ENCODE assay signal across 8 cellular contexts in genomic region chr16:84117482-84117843, GRCh38. TPM values are rescaled to one million over a fixed set of nuclear protein-coding genes. Genes with fewer than 3 reads are reported as not detected.
DNase-seq lines count a peak whose midpoint lies in the region; ATAC-seq, FAIRE-seq and TF ChIP-seq lines count a peak whose summit lies in the region.

No MANE protein-coding gene starts in this region.

- POLR2A ChIA-PET in activated B cell treated with CpG ODN at 0.5 μM for 24 hours (lab: Charles Lee), result interaction anchor here (1.0 to 4.9 kb wide), 12 partner anchors 12 to 489 kb away, joined by 3 to 47 read pairs (median 6); partner anchors contain the start of genes DNAAF1, HSBP1, HSDL1 and MLYCD

- no peak for DNase-seq in GM12892 (ENCODE audit: insufficient read length)
- DNase-seq in HT1080 (ENCODE audit: low read depth), result peak; percentile 23
- DNase-seq in activated B cell treated with CpG ODN at 0.5 μM for 24 hours, result no peak
- no peak for DNase-seq in mucosa of descending colon
- DNase-seq in testis, result peak; percentile 65
- DNase-seq in posterior vena cava (ENCODE audit: low spot score), result no peak

- no peaks in the 10 kb centered on the region for H3K9me3 ChIP-seq in endocrine pancreas (ENCODE audit: control insufficient read depth, low read length)
- no peaks in the 10 kb centered on the region for H3K9me3 ChIP-seq in mucosa of descending colon
- no peaks in the 10 kb centered on the region for H3K9me3 ChIP-seq in testis

- H3K36me3 ChIP-seq in endocrine pancreas (ENCODE audit: control insufficient read depth, insufficient read depth, low read length), result no peaks in the 10 kb centered on the region
- no peaks in the 10 kb centered on the region for H3K36me3 ChIP-seq in mucosa of descending colon (ENCODE audit: low read depth)
- no peaks in the 10 kb centered on the region for H3K36me3 ChIP-seq in testis (ENCODE audit: low read depth, missing control alignments)

- H3K27ac ChIP-seq in testis, result peak overlapping the region; percentile 81 to 93

- no peak for TF ChIP-seq CTCF in activated B cell treated with CpG ODN at 0.5 μM for 24 hours (IDR thresholded peaks at IDR 0.05)
- no peak for TF ChIP-seq CTCF in mucosa of descending colon (IDR thresholded peaks at IDR 0.05)
- TF ChIP-seq CTCF in testis (IDR thresholded peaks at IDR 0.05), result no peak

- peak overlapping the region; percentile 92 for H3K4me3 Mint-ChIP-seq in activated B cell treated with CpG ODN at 0.5 μM for 24 hours

- no peaks in the 10 kb centered on the region for H3K27me3 Mint-ChIP-seq in activated B cell treated with CpG ODN at 0.5 μM for 24 hours

- H3K4me1 Mint-ChIP-seq in activated B cell treated with CpG ODN at 0.5 μM for 24 hours, result peaks cover 25% of the 10 kb centered on the region

- TF ChIP-seq POLR2A in GM12892 (IDR thresholded peaks at IDR 0.05; ENCODE audit: low read depth, low read length) (no peak), testis (IDR thresholded peaks at IDR 0.05) (no peak)

- ATAC-seq in activated B cell treated with CpG ODN at 0.5 μM for 24 hours (ENCODE audit: low read depth) (no peak), mucosa of descending colon (peak; percentile 4), HG03520 (IDR thresholded peaks at IDR 0.05; ENCODE audit: unreplicated experiment) (no peak)

- no peaks in the 10 kb centered on the region for H3K27me3 ChIP-seq in endocrine pancreas (ENCODE audit: control insufficient read depth, insufficient read depth, low read length)
- no peaks in the 10 kb centered on the region for H3K27me3 ChIP-seq in testis

- peak; percentile 67 for FAIRE-seq in GM12892 (lab: Jason Lieb, UNC)

- no peaks in the 10 kb centered on the region for H3K9me3 Mint-ChIP-seq in activated B cell treated with CpG ODN at 0.5 μM for 24 hours

- peaks cover 9% of the 10 kb centered on the region for H3K36me3 Mint-ChIP-seq in activated B cell treated with CpG ODN at 0.5 μM for 24 hours (ENCODE audit: low read depth)

- H3K4me1 ChIP-seq in endocrine pancreas (ENCODE audit: control insufficient read depth, insufficient read depth, low read length) (no peaks in the 10 kb centered on the region), mucosa of descending colon (ENCODE audit: low read depth) (peaks cover 13% of the 10 kb centered on the region), testis (peaks cover 10% of the 10 kb centered on the region)

- H3K27ac Mint-ChIP-seq in activated B cell treated with CpG ODN at 0.5 μM for 24 hours, result peak overlapping the region; percentile 87

- H3K4me3 ChIP-seq in endocrine pancreas (ENCODE audit: control insufficient read depth, insufficient read depth, low read length) (peak overlapping the region; percentile 54), mucosa of descending colon (peak overlapping the region; percentile 76), testis (peak overlapping the region; percentile 97)

- intact Hi-C loops in activated B cell treated with CpG ODN at 0.5 μM for 24 hours (cut with micrococcal nuclease), result no loop called here
- intact Hi-C loops in mucosa of descending colon (cut with DNase I, micrococcal nuclease), result no loop called here
- intact Hi-C loops in testis (cut with DNase I; ENCODE audit: low total_unique reads), result loop anchor here (2.0 kb wide), 1 partner anchor 31 kb away; no protein-coding TSS in a partner anchor
- intact Hi-C loops in posterior vena cava (cut with DNase I), result no loop called here

- CTCF ChIA-PET in activated B cell treated with CpG ODN at 0.5 μM for 24 hours (lab: Charles Lee), result interaction anchor here (0.9 to 3.6 kb wide), 7 partner anchors 15 to 70 kb away, joined by 3 to 17 read pairs (median 6); partner anchors contain the start of gene TAF1C

- H3K9ac ChIP-seq in endocrine pancreas (ENCODE audit: control insufficient read depth, insufficient read depth, low read length), result peak overlapping the region; percentile 95

- 4 to 5% methylated on average over 13 of the region's 13 CpGs for WGBS in testis, 2 donors

RNA-seq across cellular contexts. Expression of gene MBTPS1, which starts 0.7 kb away (rescaled TPM):
- 24.6 TPM for polyA plus RNA-seq in GM12892 (2012; ENCODE audit: missing spikeins)
- 62.4 and 72.8 TPM in 2 replicates for total RNA-seq in HT1080 (2014; rRNA removed; shearing (Covaris generic))
- 74.2 and 85.7 TPM in 2 replicates for polyA plus RNA-seq in HT1080 (2015; cell fraction: cytosol; rRNA removed)
- polyA plus RNA-seq in HT1080 (2015; cell fraction: nucleus; rRNA removed), result 114 and 117 TPM in 2 replicates
- 74.1 and 79.2 TPM in 2 replicates for total RNA-seq in activated B cell treated with CpG ODN at 0.5 μM for 24 hours
- 10 to 100 TPM; 66.1 to 97.0 (median 93.4) TPM for total RNA-seq in mucosa of descending colon
- total RNA-seq in testis, result 100 to 1,000 TPM; 104 to 122 TPM
- polyA plus RNA-seq in testis (ENCODE audit: insufficient read depth, low read depth, low replicate concordance), result 59.0 TPM
- total RNA-seq in posterior vena cava, result 10 to 100 TPM; 61.9 to 71.3 TPM

RNA-seq across cellular contexts. Expression of gene HSDL1, which starts 27.5 kb away (rescaled TPM):
- polyA plus RNA-seq in GM12892 (2012; ENCODE audit: missing spikeins), result 7.3 TPM
- total RNA-seq in HT1080 (2014; rRNA removed; shearing (Covaris generic)), result 19.3 and 19.4 TPM in 2 replicates
- 16.6 and 21.2 TPM in 2 replicates for polyA plus RNA-seq in HT1080 (2015; cell fraction: cytosol; rRNA removed)
- 17.4 and 21.8 TPM in 2 replicates for polyA plus RNA-seq in HT1080 (2015; cell fraction: nucleus; rRNA removed)
- 13.1 and 15.3 TPM in 2 replicates for total RNA-seq in activated B cell treated with CpG ODN at 0.5 μM for 24 hours
- total RNA-seq in mucosa of descending colon, result 10 to 100 TPM in 2 of 3 donors, 1 to 10 TPM in 1; 7.2 to 21.3 (median 11.0) TPM
- 10 to 100 TPM; 31.3 to 37.9 TPM for total RNA-seq in testis
- 29.0 TPM for polyA plus RNA-seq in testis (ENCODE audit: insufficient read depth, low read depth, low replicate concordance)
- total RNA-seq in posterior vena cava, result 10 to 100 TPM; 10.1 to 21.2 TPM

RNA-seq across cellular contexts. Expression of gene DNAAF1, which starts 27.6 kb away (rescaled TPM):
- 0.47 TPM for polyA plus RNA-seq in GM12892 (2012; ENCODE audit: missing spikeins)
- not detected in 2 replicates for total RNA-seq in HT1080 (2014; rRNA removed; shearing (Covaris generic))
- not detected in 2 replicates for polyA plus RNA-seq in HT1080 (2015; cell fraction: cytosol; rRNA removed)
- polyA plus RNA-seq in HT1080 (2015; cell fraction: nucleus; rRNA removed), result 0.05 TPM in 1 of 2 replicates, not detected in the other
- total RNA-seq in activated B cell treated with CpG ODN at 0.5 μM for 24 hours, result not detected in 2 replicates
- total RNA-seq in mucosa of descending colon, result under 1 TPM in 1 of 3 donors, not detected in 2; 0.95 TPM
- 10 to 100 TPM; 50.9 to 89.4 TPM for total RNA-seq in testis
- 161 TPM for polyA plus RNA-seq in testis (ENCODE audit: insufficient read depth, low read depth, low replicate concordance)
- total RNA-seq in posterior vena cava, result not detected

Comparison
In these comparisons a context has a peak if more than half of its experiments do, and no peak if none do; other contexts are left out.
1. DNase-seq: peak in HT1080 (single experiment) and testis (single experiment); none in GM12892 (single experiment), activated B cell treated with CpG ODN at 0.5 μM for 24 hours (single experiment), mucosa of descending colon (0 of 3) and posterior vena cava (single experiment).
2. RNA of gene DNAAF1, which starts 27.6 kb away (total RNA-seq): 50.9 to 89.4 TPM in testis; not detected in posterior vena cava, not detected in activated B cell treated with CpG ODN at 0.5 μM for 24 hours, 0.95 TPM in mucosa of descending colon and not detected in HT1080; every median in the first group is over 10 times any median in the second.
3. Peak in every context shown above with its lines, with median percentiles within 50 percentile points of each other: H3K4me3 ChIP-seq.